9 cellular contexts compared by ENCODE assay signal in the genomic region with DNA sequence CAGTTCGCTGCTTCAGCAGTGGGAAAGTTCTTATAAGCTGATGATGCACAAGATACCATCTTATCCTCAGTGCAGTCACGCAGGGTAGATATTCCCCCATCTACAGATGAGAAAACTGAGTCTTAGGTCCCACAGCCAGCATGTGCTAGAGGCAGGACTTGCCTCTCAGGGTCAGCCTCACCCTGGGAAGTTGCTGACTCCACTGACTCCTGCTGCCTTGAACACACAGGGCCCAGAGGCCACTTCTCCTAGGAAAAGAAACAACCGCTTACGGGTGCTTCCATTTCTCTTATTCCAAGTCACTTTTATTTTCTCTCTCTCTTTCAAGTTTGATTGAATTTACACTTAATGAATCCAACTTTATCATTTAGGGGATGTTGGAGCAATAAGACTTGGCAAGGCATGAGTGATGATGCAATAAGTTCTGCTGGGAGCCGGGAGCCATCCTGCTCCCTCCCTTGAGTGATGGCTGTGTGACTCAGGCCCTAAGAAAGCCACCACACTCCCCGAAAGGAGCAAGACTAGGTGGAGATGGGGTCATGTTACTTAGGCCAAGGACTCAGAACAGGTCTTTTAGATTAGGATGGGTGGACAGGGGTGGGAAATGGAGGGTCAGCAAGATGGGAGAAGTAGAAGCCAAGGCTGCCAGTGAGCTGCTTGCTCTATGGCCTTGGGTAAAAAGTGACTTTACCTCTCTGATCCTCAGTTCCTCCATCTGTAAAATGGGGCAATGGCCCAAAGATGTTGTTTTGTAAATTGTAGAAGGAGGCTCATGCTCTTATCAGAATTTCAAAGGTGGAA.
DNase-seq lines count a peak whose midpoint lies in the region; ATAC-seq and TF ChIP-seq lines count a peak whose summit lies in the region.
"Had no signal": no experiment of that assay in that cellular context is flagged by ENCODE, and none has a peak within 500 bp of the region (broad histone marks: within the 10 kb centered on the region; RNA-seq: fewer than 3 reads in every experiment).

No MANE protein-coding gene starts in this region.

- H3K4me1 Mint-ChIP-seq in immature natural killer cell = peaks cover 3 to 7% of the 10 kb centered on the region in 2 donors

- no peaks in the 10 kb centered on the region for H3K36me3 Mint-ChIP-seq in immature natural killer cell

- no peaks in the 10 kb centered on the region for H3K4me1 ChIP-seq in mesendoderm (ENCODE audit: control insufficient read depth, low read depth, low read length)

- H3K23ac ChIP-seq in mesendoderm (ENCODE audit: low read length) = no peak overlapping the region

- H3K4me3 ChIP-seq in NB4 (ENCODE audit: low read depth, low read length) = no peak overlapping the region
- no peak overlapping the region for H3K4me3 ChIP-seq in epithelial cell of proximal tubule (ENCODE audit: low read depth, low read length)
- no peak overlapping the region for H3K4me3 ChIP-seq in mesendoderm (ENCODE audit: low read length)
- H3K4me3 ChIP-seq: smooth muscle cell had no signal

- no peak overlapping the region for H4K5ac ChIP-seq in mesendoderm (ENCODE audit: low read length)

- no peak overlapping the region for H3K4me3 Mint-ChIP-seq in immature natural killer cell

- H2BK5ac ChIP-seq in mesendoderm (ENCODE audit: low read length) = no peak overlapping the region

- no peaks in the 10 kb centered on the region for H3K36me3 ChIP-seq in mesendoderm (ENCODE audit: control insufficient read depth, insufficient read depth, low read length)

- H3K18ac ChIP-seq in mesendoderm (ENCODE audit: low read length) = no peak overlapping the region

- H4K8ac ChIP-seq in mesendoderm (ENCODE audit: low read depth, low read length) = no peak overlapping the region

- H2BK120ac ChIP-seq in mesendoderm (ENCODE audit: low read depth, low read length) = no peak overlapping the region

- TF ChIP-seq POLR2A in NB4 (IDR thresholded peaks at IDR 0.05; ENCODE audit: extremely low read depth, insufficient read length) = no peak

- peak; percentile 84 for DNase-seq in AG20443 (ENCODE audit: low spot score)
- DNase-seq in NB4 (ENCODE audit: low read depth) = peak; percentile 37
- DNase-seq in epithelial cell of proximal tubule (ENCODE audit: low read depth) = peak; percentile 36
- peak; percentile 57 for DNase-seq in mesendoderm
- DNase-seq in immature natural killer cell = no peak
- DNase-seq in retina = no peak
- DNase-seq in COR-L47 (lab: John Stamatoyannopoulos, UW) = no peak

- no peak overlapping the region for H2AK5ac ChIP-seq in mesendoderm (ENCODE audit: low read length)

- H3K27me3 Mint-ChIP-seq in immature natural killer cell (ENCODE audit: low read depth in 3 of 3) = peaks cover 0 to 4% (median 1%) of the 10 kb centered on the region in 3 donors

- no peak overlapping the region for H2BK15ac ChIP-seq in mesendoderm (replicated peaks; ENCODE audit: low read depth)

- no peak for ATAC-seq in activated CD4-positive, CD25-positive, alpha-beta regulatory T cell treated with anti-CD3 and anti-CD28 coated beads, Interleukin-2, amount 50 U/mL, for 24 hours

- TF ChIP-seq CTCF in NB4 (IDR thresholded peaks at IDR 0.05; ENCODE audit: low read depth, low read length) = no peak
- no peak for TF ChIP-seq CTCF in epithelial cell of proximal tubule (conservative IDR thresholded peaks at IDR 0.05; ENCODE audit: low read depth, low read length)

- no peak overlapping the region for H3K27ac Mint-ChIP-seq in immature natural killer cell

- no peak overlapping the region for H3K4ac ChIP-seq in mesendoderm (ENCODE audit: low read depth, low read length)

- no peak overlapping the region for H3K27ac ChIP-seq in mesendoderm (ENCODE audit: low read depth, low read length)

- H3K9ac ChIP-seq in mesendoderm (ENCODE audit: low read length) = no peak overlapping the region

- no peaks in the 10 kb centered on the region for H3K27me3 ChIP-seq in mesendoderm (ENCODE audit: insufficient read depth, low read length, poor library complexity)

- H3K79me2 ChIP-seq in mesendoderm (ENCODE audit: control insufficient read depth, insufficient read depth, low read length) = no peaks in the 10 kb centered on the region

- no peaks in the 10 kb centered on the region for H3K9me3 Mint-ChIP-seq in immature natural killer cell

- no CpG with 5 or more reads among the region's 6 CpGs for WGBS in mesendoderm (ENCODE audit: extremely low coverage, insufficient coverage, low lambda C conversion rate)

- H3K4me2 ChIP-seq in mesendoderm (ENCODE audit: low read length) = no peak overlapping the region
- H3K4me2 ChIP-seq: smooth muscle cell had no signal

- H3K79me1 ChIP-seq in mesendoderm (ENCODE audit: low read length) = no peaks in the 10 kb centered on the region

- no peak overlapping the region for H3K56ac ChIP-seq in mesendoderm (ENCODE audit: low read length)

Comparison
In these comparisons a context has a peak if more than half of its experiments do, and no peak if none do; other contexts are left out.
1. DNase-seq: peak in AG20443 (single experiment), NB4 (single experiment), epithelial cell of proximal tubule (single experiment) and mesendoderm (single experiment); none in immature natural killer cell (0 of 3), retina (single experiment) and COR-L47 (single experiment).